Comparison of ENCODE assay signal across 8 cellular contexts in the genomic region with DNA sequence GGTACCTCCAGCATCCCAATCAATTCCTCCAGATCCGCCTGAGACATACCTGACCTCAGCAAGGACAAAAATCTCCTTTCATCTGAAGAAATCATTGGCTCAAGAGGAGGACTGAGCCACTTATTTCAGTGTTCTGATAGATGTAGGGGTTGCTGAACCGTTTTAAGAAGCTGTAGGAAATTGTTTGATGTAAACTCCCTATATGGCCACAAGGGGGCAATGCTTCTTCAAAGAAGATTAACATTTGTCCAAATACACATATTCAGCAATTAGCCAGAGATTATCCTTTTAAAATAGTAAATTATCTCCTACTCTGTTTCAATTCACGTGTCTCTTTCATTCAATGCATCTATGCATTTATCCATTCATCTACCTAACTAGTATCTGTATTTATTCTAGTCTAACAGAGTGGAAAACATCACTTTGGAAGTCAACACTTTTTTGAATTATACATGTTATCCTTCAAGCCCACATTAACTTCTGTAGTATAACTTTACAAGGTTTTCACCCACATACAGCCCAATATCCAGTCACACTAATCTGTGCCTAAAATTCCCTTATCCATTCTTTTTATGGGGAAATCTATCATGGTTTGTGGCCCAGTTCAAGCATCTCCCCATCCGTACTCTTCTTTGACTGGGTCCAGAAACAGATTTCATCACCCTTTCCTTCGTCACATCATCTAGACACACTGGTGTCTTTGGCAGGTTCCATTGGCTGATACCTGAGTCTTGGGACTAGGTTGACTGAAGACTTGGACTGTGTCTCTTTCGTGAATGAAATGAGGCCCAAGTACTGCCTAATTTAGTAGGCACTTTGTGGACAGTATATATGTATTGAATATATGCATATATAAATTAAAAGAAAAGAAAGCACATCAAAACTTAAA.
DNase-seq lines count a peak whose midpoint lies in the region; ATAC-seq, FAIRE-seq and TF ChIP-seq lines count a peak whose summit lies in the region.

No MANE protein-coding gene starts in this region.

- FAIRE-seq in HTR-8/SVneo (lab: Jason Lieb, UNC): no peak

- H3K36me3 Mint-ChIP-seq in activated T-cell treated with anti-CD3 and anti-CD28 coated beads, Interleukin-2, amount 50 U/mL, for 24 hours (ENCODE audit: low read depth): no peaks in the 10 kb centered on the region
- no peaks in the 10 kb centered on the region for H3K36me3 Mint-ChIP-seq in effector memory CD8-positive, alpha-beta T cell (ENCODE audit: insufficient read depth)
- H3K36me3 Mint-ChIP-seq in naive B cell: no peaks in the 10 kb centered on the region

- no peaks in the 10 kb centered on the region for H3K27me3 Mint-ChIP-seq in activated T-cell treated with anti-CD3 and anti-CD28 coated beads, Interleukin-2, amount 50 U/mL, for 24 hours
- no peaks in the 10 kb centered on the region for H3K27me3 Mint-ChIP-seq in effector memory CD8-positive, alpha-beta T cell
- H3K27me3 Mint-ChIP-seq in naive B cell: peaks cover 38 to 46% (median 43%) of the 10 kb centered on the region in 3 donors

- H3K27ac ChIP-seq in RWPE1: no peak overlapping the region

- peak; percentile 75 for TF ChIP-seq CTCF in RWPE1 (conservative IDR thresholded peaks at IDR 0.05; ENCODE audit: low read depth)

- no peak for ATAC-seq in effector memory CD8-positive, alpha-beta T cell (replicated peaks)
- ATAC-seq in naive B cell (ENCODE audit: low read depth in 2 of 2): peak; percentile 25 to 30

- no peak for DNase-seq in activated T-cell treated with anti-CD3 and anti-CD28 coated beads, Interleukin-2, amount 50 U/mL, for 24 hours
- no peak for DNase-seq in activated T-cell treated with anti-CD3 and anti-CD28 coated beads, Interleukin-2, amount 50 U/mL, for 48 hours
- DNase-seq in HTR-8/SVneo (ENCODE audit: insufficient read length, low spot score) (peak; percentile 6), RWPE1 (ENCODE audit: low spot score) (peak; percentile 32), naive B cell (peak; percentile 47), SKM-1 (lab: John Stamatoyannopoulos, UW; ENCODE audit: unreplicated experiment) (no peak)
- DNase-seq in effector memory CD8-positive, alpha-beta T cell: peak; percentile 5 to 15 (median 10)
- DNase-seq in stimulated activated CD8-positive, alpha-beta memory T cell treated with anti-CD3 and anti-CD28 coated beads, Interleukin-4, amount 100 ng/mL, for 48 hours: no peak

- POLR2A ChIA-PET in RWPE1 (lab: Yijun Ruan, JAX; ENCODE audit: low non-redundant PET): no interaction called here

- H3K9me3 Mint-ChIP-seq in activated T-cell treated with anti-CD3 and anti-CD28 coated beads, Interleukin-2, amount 50 U/mL, for 24 hours: no peaks in the 10 kb centered on the region
- H3K9me3 Mint-ChIP-seq in effector memory CD8-positive, alpha-beta T cell: no peaks in the 10 kb centered on the region
- peaks cover 0 to 6% (median 3%) of the 10 kb centered on the region in 7 donors for H3K9me3 Mint-ChIP-seq in naive B cell

- H3K4me1 Mint-ChIP-seq in activated T-cell treated with anti-CD3 and anti-CD28 coated beads, Interleukin-2, amount 50 U/mL, for 24 hours (ENCODE audit: low read depth): peaks cover 27% of the 10 kb centered on the region
- no peaks in the 10 kb centered on the region for H3K4me1 Mint-ChIP-seq in effector memory CD8-positive, alpha-beta T cell (ENCODE audit: low read depth in 2 of 2)
- H3K4me1 Mint-ChIP-seq in naive B cell: peaks cover 0 to 3% (median 0%) of the 10 kb centered on the region in 3 donors

- peak overlapping the region; percentile 56 for H3K4me3 Mint-ChIP-seq in activated T-cell treated with anti-CD3 and anti-CD28 coated beads, Interleukin-2, amount 50 U/mL, for 24 hours
- no peak overlapping the region for H3K4me3 Mint-ChIP-seq in effector memory CD8-positive, alpha-beta T cell
- H3K4me3 Mint-ChIP-seq in naive B cell: peak overlapping the region in 1 of 8 donors; percentile 17

- CTCF ChIA-PET in RWPE1 (lab: Yijun Ruan, JAX): interaction anchor here (0.6 to 1.2 kb wide), 5 partner anchors 10 to 249 kb away, joined by 3 to 5 read pairs (median 4); no protein-coding TSS in a partner anchor

- peak overlapping the region; percentile 84 for H3K27ac Mint-ChIP-seq in activated T-cell treated with anti-CD3 and anti-CD28 coated beads, Interleukin-2, amount 50 U/mL, for 24 hours
- H3K27ac Mint-ChIP-seq in effector memory CD8-positive, alpha-beta T cell: no peak overlapping the region
- no peak overlapping the region for H3K27ac Mint-ChIP-seq in naive B cell

Comparison
In these comparisons a context has a peak if more than half of its experiments do, and no peak if none do; other contexts are left out.
1. DNase-seq: peak in HTR-8/SVneo (single experiment), RWPE1 (single experiment), effector memory CD8-positive, alpha-beta T cell (3 of 3) and naive B cell (single experiment); none in activated T-cell treated with anti-CD3 and anti-CD28 coated beads, Interleukin-2, amount 50 U/mL, for 24 hours (single experiment), activated T-cell treated with anti-CD3 and anti-CD28 coated beads, Interleukin-2, amount 50 U/mL, for 48 hours (0 of 2), stimulated activated CD8-positive, alpha-beta memory T cell treated with anti-CD3 and anti-CD28 coated beads, Interleukin-4, amount 100 ng/mL, for 48 hours (single experiment) and SKM-1 (single experiment).